ENCODE assay signal across 15 cellular contexts in genomic region chr3:11705049-11705448, GRCh38.
DNase-seq lines count a peak whose midpoint lies in the region; ATAC-seq, FAIRE-seq and TF ChIP-seq lines count a peak whose summit lies in the region.
"Had no signal": no experiment of that assay in that cellular context is flagged by ENCODE, and none has a peak within 500 bp of the region (broad histone marks: within the 10 kb centered on the region; RNA-seq: fewer than 3 reads in every experiment).

No MANE protein-coding gene starts in this region.

- H3K36me3 ChIP-seq in kidney (ENCODE audit: control insufficient read depth in 1 of 2, insufficient read depth in 2 of 2, low read length in 2 of 2) (peaks cover 0 to 5% of the 10 kb centered on the region in 2 donors), upper lobe of left lung (peaks cover 0 to 11% (median 0%) of the 10 kb centered on the region in 4 donors)
- no peaks in the 10 kb centered on the region for H3K36me3 ChIP-seq in effector memory CD4-positive, alpha-beta T cell (ENCODE audit: control insufficient read depth, insufficient read depth, low read length)

- H3K4me1 Mint-ChIP-seq in stimulated activated naive CD8-positive, alpha-beta T cell treated with anti-CD3 and anti-CD28 coated beads, Interleukin-15, amount 100 ng/mL, for 72 hours, result no peaks in the 10 kb centered on the region
- peaks cover 2% of the 10 kb centered on the region for H3K4me1 Mint-ChIP-seq in activated CD4-positive, alpha-beta memory T cell treated with anti-CD3 and anti-CD28 coated beads, Interleukin-2, amount 10 ng/mL, durations not matched to agents 7 days and 5 days
- H3K4me1 Mint-ChIP-seq: brain had no signal

- POLR2A ChIA-PET in activated CD4-positive, alpha-beta memory T cell treated with anti-CD3 and anti-CD28 coated beads, Interleukin-2, amount 10 ng/mL, durations not matched to agents 7 days and 5 days (lab: Charles Lee), result no interaction called here

- no peak overlapping the region for H3K9ac ChIP-seq in kidney (ENCODE audit: low read length in 2 of 2)

- TF ChIP-seq EP300 in upper lobe of left lung (IDR thresholded peaks at IDR 0.05), result no peak

- peaks cover 6% of the 10 kb centered on the region for H3K36me3 Mint-ChIP-seq in activated CD4-positive, alpha-beta memory T cell treated with anti-CD3 and anti-CD28 coated beads, Interleukin-2, amount 10 ng/mL, durations not matched to agents 7 days and 5 days (ENCODE audit: low read depth)

- intact Hi-C loops in kidney (cut with DNase I), result no loop called here

- H3K27me3 Mint-ChIP-seq in stimulated activated naive CD8-positive, alpha-beta T cell treated with anti-CD3 and anti-CD28 coated beads, Interleukin-15, amount 100 ng/mL, for 72 hours, result no peaks in the 10 kb centered on the region
- no peaks in the 10 kb centered on the region for H3K27me3 Mint-ChIP-seq in activated CD4-positive, alpha-beta memory T cell treated with anti-CD3 and anti-CD28 coated beads, Interleukin-2, amount 10 ng/mL, durations not matched to agents 7 days and 5 days
- H3K27me3 Mint-ChIP-seq: progenitor cell of endocrine pancreas had no signal

- 87 to 89% methylated on average over 27 of the region's 27 CpGs for WGBS in upper lobe of left lung, 2 donors

- H3K4me3 ChIP-seq in kidney (ENCODE audit: low read length in 2 of 2) (no peak overlapping the region), upper lobe of left lung (no peak overlapping the region)
- H3K4me3 ChIP-seq in effector memory CD4-positive, alpha-beta T cell (ENCODE audit: insufficient read depth, low read depth, low read length, poor library complexity, severe bottlenecking), result no peak overlapping the region
- H3K4me3 ChIP-seq: SK-N-MC had no signal

- H3K4me1 ChIP-seq in kidney (ENCODE audit: control insufficient read depth in 1 of 2, insufficient read depth in 1 of 2, low read depth in 1 of 2, low read length in 2 of 2) (no peaks in the 10 kb centered on the region), upper lobe of left lung (no peaks in the 10 kb centered on the region)
- no peaks in the 10 kb centered on the region for H3K4me1 ChIP-seq in effector memory CD4-positive, alpha-beta T cell (ENCODE audit: control insufficient read depth, insufficient read depth, low read length, poor library complexity, severe bottlenecking)

- DNase-seq in stimulated activated naive CD8-positive, alpha-beta T cell treated with anti-CD3 and anti-CD28 coated beads, Interleukin-15, amount 100 ng/mL, for 72 hours, result no peak
- DNase-seq in stimulated activated naive CD8-positive, alpha-beta T cell treated with anti-CD3 and anti-CD28 coated beads, Interleukin-15, Interleukin-2, amounts not matched to agents 100 U/mL and 50 U/mL, for 24 hours, result no peak
- DNase-seq in activated CD4-positive, alpha-beta memory T cell treated with anti-CD3 and anti-CD28 coated beads, Interleukin-2, amount 10 ng/mL, durations not matched to agents 7 days and 5 days, result no peak
- DNase-seq in kidney (peak; percentile 75), upper lobe of left lung (peak in 1 of 2 donors; percentile 52), H4 (ENCODE audit: low spot score) (no peak)
- DNase-seq in effector memory CD4-positive, alpha-beta T cell, result no peak
- DNase-seq: activated CD4-positive, alpha-beta T cell treated with anti-CD3 and anti-CD28 coated beads for 1 hour; activated T-cell treated with anti-CD3 and anti-CD28 coated beads, Interleukin-2, amount 50 U/mL, for 72 hours; head of caudate nucleus; stimulated activated naive CD4-positive, alpha-beta T cell had no signal

- TF ChIP-seq POLR2A in upper lobe of left lung (IDR thresholded peaks at IDR 0.05), result no peak

- H3K27ac Mint-ChIP-seq in stimulated activated naive CD8-positive, alpha-beta T cell treated with anti-CD3 and anti-CD28 coated beads, Interleukin-15, amount 100 ng/mL, for 72 hours, result no peak overlapping the region
- H3K27ac Mint-ChIP-seq in activated CD4-positive, alpha-beta memory T cell treated with anti-CD3 and anti-CD28 coated beads, Interleukin-2, amount 10 ng/mL, durations not matched to agents 7 days and 5 days, result no peak overlapping the region
- H3K27ac Mint-ChIP-seq: activated T-cell treated with anti-CD3 and anti-CD28 coated beads, Interleukin-2, amount 50 U/mL, for 72 hours; progenitor cell of endocrine pancreas had no signal

- H3K4me3 Mint-ChIP-seq in stimulated activated naive CD8-positive, alpha-beta T cell treated with anti-CD3 and anti-CD28 coated beads, Interleukin-15, amount 100 ng/mL, for 72 hours, result peak overlapping the region; percentile 1 to 58
- H3K4me3 Mint-ChIP-seq in activated CD4-positive, alpha-beta memory T cell treated with anti-CD3 and anti-CD28 coated beads, Interleukin-2, amount 10 ng/mL, durations not matched to agents 7 days and 5 days, result peak overlapping the region; percentile 5
- H3K4me3 Mint-ChIP-seq: brain had no signal

- FAIRE-seq in kidney (lab: Jason Lieb, UNC), result no peak

- CTCF ChIA-PET in activated CD4-positive, alpha-beta memory T cell treated with anti-CD3 and anti-CD28 coated beads, Interleukin-2, amount 10 ng/mL, durations not matched to agents 7 days and 5 days (lab: Charles Lee), result no interaction called here

- TF ChIP-seq CTCF in kidney (IDR thresholded peaks at IDR 0.05; ENCODE audit: borderline replicate concordance, extremely low read depth, insufficient read depth) (no peak), upper lobe of left lung (IDR thresholded peaks at IDR 0.05) (no peak)

- no peak for ATAC-seq in stimulated activated naive CD8-positive, alpha-beta T cell treated with anti-CD3 and anti-CD28 coated beads, Interleukin-15, amount 100 ng/mL, for 72 hours
- no peak for ATAC-seq in stimulated activated naive CD8-positive, alpha-beta T cell treated with anti-CD3 and anti-CD28 coated beads, Interleukin-15, Interleukin-2, amounts not matched to agents 100 U/mL and 50 U/mL, for 24 hours
- ATAC-seq in upper lobe of left lung (ENCODE audit: low FRiP score in 2 of 2) (peak; percentile 30 to 50), HG02678 (IDR thresholded peaks at IDR 0.05; ENCODE audit: unreplicated experiment) (no peak)
- ATAC-seq: activated T-cell treated with anti-CD3 and anti-CD28 coated beads, Interleukin-2, amount 50 U/mL, for 72 hours had no signal

- H3K9me3 Mint-ChIP-seq in stimulated activated naive CD8-positive, alpha-beta T cell treated with anti-CD3 and anti-CD28 coated beads, Interleukin-15, amount 100 ng/mL, for 72 hours, result peaks cover 0 to 4% of the 10 kb centered on the region in 2 donors
- peaks cover 7% of the 10 kb centered on the region for H3K9me3 Mint-ChIP-seq in activated CD4-positive, alpha-beta memory T cell treated with anti-CD3 and anti-CD28 coated beads, Interleukin-2, amount 10 ng/mL, durations not matched to agents 7 days and 5 days

- H3K27ac ChIP-seq in kidney (ENCODE audit: low read depth in 2 of 2, low read length in 2 of 2) (no peak overlapping the region), upper lobe of left lung (no peak overlapping the region)
- no peak overlapping the region for H3K27ac ChIP-seq in effector memory CD4-positive, alpha-beta T cell (ENCODE audit: insufficient read depth, low read length, poor library complexity, severe bottlenecking)
- H3K27ac ChIP-seq: SK-N-MC had no signal

- H3K27me3 ChIP-seq in upper lobe of left lung, result no peaks in the 10 kb centered on the region
- H3K27me3 ChIP-seq in effector memory CD4-positive, alpha-beta T cell (replicated peaks; ENCODE audit: control insufficient read depth, insufficient read depth, low read length, poor library complexity, severe bottlenecking), result no peaks in the 10 kb centered on the region

- H3K9me3 ChIP-seq in kidney (ENCODE audit: control insufficient read depth in 1 of 2, low read length in 2 of 2) (peaks cover 0 to 4% of the 10 kb centered on the region in 2 donors), upper lobe of left lung (peaks cover 0 to 5% (median 1%) of the 10 kb centered on the region in 4 donors)
- H3K9me3 ChIP-seq in effector memory CD4-positive, alpha-beta T cell (ENCODE audit: control insufficient read depth, low read length), result no peaks in the 10 kb centered on the region

Comparison
In these comparisons a context has a peak if more than half of its experiments do, and no peak if none do; other contexts are left out.
1. ATAC-seq: peak in upper lobe of left lung (2 of 2); none in stimulated activated naive CD8-positive, alpha-beta T cell treated with anti-CD3 and anti-CD28 coated beads, Interleukin-15, amount 100 ng/mL, for 72 hours (single experiment), stimulated activated naive CD8-positive, alpha-beta T cell treated with anti-CD3 and anti-CD28 coated beads, Interleukin-15, Interleukin-2, amounts not matched to agents 100 U/mL and 50 U/mL, for 24 hours (single experiment) and HG02678 (single experiment).